In genomic region chr11:126394036-126394435, GRCh38 we compare ENCODE assay signal across 1 cellular context.
TF ChIP-seq lines count a peak whose summit lies in the region.

No MANE protein-coding gene starts in this region.

TF ChIP-seq in H1, 55 proteins besides CTCF, POLR2A, EP300 and RAD21:
- TF ChIP-seq CREB1 (IDR thresholded peaks at IDR 0.05) (no peak), TCF12 (IDR thresholded peaks at IDR 0.05; ENCODE audit: low read depth, low read length) (no peak), ATF2 (IDR thresholded peaks at IDR 0.05; ENCODE audit: low read length) (no peak), TAF7 (optimal IDR thresholded peaks at IDR 0.05; ENCODE audit: borderline replicate concordance, low read depth, low read length) (no peak), SP2 (IDR thresholded peaks at IDR 0.05; ENCODE audit: low read length) (no peak), NANOG (IDR thresholded peaks at IDR 0.05; ENCODE audit: insufficient read depth, low read depth, low read length, poor library complexity, severe bottlenecking) (no peak), BACH1 (IDR thresholded peaks at IDR 0.05; ENCODE audit: low read length) (no peak), JUND (IDR thresholded peaks at IDR 0.05; ENCODE audit: low read length) (no peak), CHD1 (IDR thresholded peaks at IDR 0.05; ENCODE audit: low read depth, low read length) (no peak), FOSL1 (IDR thresholded peaks at IDR 0.05; ENCODE audit: insufficient read depth, low read depth, low read length) (no peak), NRF1 (IDR thresholded peaks at IDR 0.05; ENCODE audit: low read depth, low read length) (no peak), CBX8 (IDR thresholded peaks at IDR 0.05; ENCODE audit: borderline replicate concordance, low read depth, low read length) (no peak), JUN (IDR thresholded peaks at IDR 0.05; ENCODE audit: low read depth, low read length) (no peak), CEBPB (IDR thresholded peaks at IDR 0.05; ENCODE audit: low read depth, low read length) (no peak)
